In genomic region chr5:10859393-10860195, GRCh38 we compare ENCODE assay signal across 17 cellular contexts.
DNase-seq lines count a peak whose midpoint lies in the region; ATAC-seq, FAIRE-seq and TF ChIP-seq lines count a peak whose summit lies in the region.
"Had no signal": no experiment of that assay in that cellular context is flagged by ENCODE, and none has a peak within 500 bp of the region (broad histone marks: within the 10 kb centered on the region; RNA-seq: fewer than 3 reads in every experiment).

No MANE protein-coding gene starts in this region.

- intact Hi-C loops in HepG2 (cut with micrococcal nuclease; ENCODE audit: unreplicated experiment), result loop anchor here (1.0 to 10.0 kb wide), 6 partner anchors 37 to 323 kb away; no protein-coding TSS in a partner anchor

- no peak for TF ChIP-seq CTCF in HepG2 (CRISPR knock-in tag; IDR thresholded peaks at IDR 0.05)

- TF ChIP-seq RAD21 in HepG2 (CRISPR knock-in tag; IDR thresholded peaks at IDR 0.05), result no peak

- in situ Hi-C loops in HepG2 (cut with HindIII; ENCODE audit: extremely low pct_ligation_motif_present, low pct_unique_long_range_greater_than_20kb), result loop anchor here (5.0 kb wide), 1 partner anchor 167 kb away; no protein-coding TSS in a partner anchor

- peaks cover 72% of the 10 kb centered on the region for H3K4me1 ChIP-seq in HepG2 (ENCODE audit: insufficient read depth, low read length)
- H3K4me1 ChIP-seq: SJCRH30 had no signal

- H3K27ac ChIP-seq in HepG2 (ENCODE audit: extremely low read length, insufficient read depth, low read length), result peak overlapping the region; percentile 70
- H3K27ac ChIP-seq: BLaER1 treated with 17β-estradiol and CSF1 and Interleukin-3, amounts not matched to agents 10 nM and 100 nM; SJCRH30 had no signal

- DNase-seq in COLO829 (ENCODE audit: low spot score) (peak; percentile 84), NCI-H446 treated with DMSO at 0.1 percent for 48 hours (lab: John Stamatoyannopoulos, UW) (peak; percentile 69), ecto neural progenitor cell (ENCODE audit: low spot score) (peak; percentile 63), HepG2 (ENCODE audit: low spot score) (peak; percentile 83), NCI-H2171 (lab: John Stamatoyannopoulos, UW) (no peak), DMS153 (lab: John Stamatoyannopoulos, UW) (no peak), immature natural killer cell (no peak)
- DNase-seq in stimulated activated naive CD4-positive, alpha-beta T cell treated with Interleukin-2 at 50 U/mL for 16 hours (lab: John Stamatoyannopoulos, UW), result no peak
- DNase-seq: DMS79, GDM1, KBM-7, NCI-H1105, NCI-H1694 treated with DMSO at 0.1 percent for 48 hours, NCI-H774, SJCRH30 had no signal

- peaks cover 3 to 11% (median 5%) of the 10 kb centered on the region in 3 donors for H3K27me3 Mint-ChIP-seq in immature natural killer cell (ENCODE audit: low read depth in 3 of 3)

- peak; percentile 75 for ATAC-seq in HepG2

- 1% methylated on average over 15 of the region's 15 CpGs for WGBS in HepG2 (ENCODE audit: low lambda C conversion rate)

- peak overlapping the region; percentile 83 for H3K4me2 ChIP-seq in HepG2 (ENCODE audit: low read depth, low read length)

- no peaks in the 10 kb centered on the region for H4K20me1 ChIP-seq in HepG2 (ENCODE audit: insufficient read depth, low read length)
- H4K20me1 ChIP-seq: BLaER1 treated with 17β-estradiol and CSF1 and Interleukin-3, amounts not matched to agents 10 nM and 100 nM had no signal

- H3K9me3 Mint-ChIP-seq in immature natural killer cell, result no peaks in the 10 kb centered on the region

- H3K4me3 Mint-ChIP-seq in immature natural killer cell, result no peak overlapping the region

- H3K4me3 ChIP-seq in HepG2 (replicated peaks in 1 of 3; ENCODE audit: insufficient read depth in 1 of 3, low read depth in 2 of 3, low read length in 3 of 3), result peak overlapping the region; percentile 7 to 59 (median 27); a peak in 5 of 6 replicates
- H3K4me3 ChIP-seq: BLaER1 treated with 17β-estradiol and CSF1 and Interleukin-3, amounts not matched to agents 10 nM and 100 nM; SJCRH30 had no signal

- no peak overlapping the region for H2AFZ ChIP-seq in HepG2 (ENCODE audit: low read length)

- no peaks in the 10 kb centered on the region for H3K9me3 ChIP-seq in HepG2 (ENCODE audit: low read length)
- H3K9me3 ChIP-seq: BLaER1 treated with 17β-estradiol and CSF1 and Interleukin-3, amounts not matched to agents 10 nM and 100 nM; SJCRH30 had no signal

- TF ChIP-seq POLR2A in HepG2 (IDR thresholded peaks at IDR 0.05; ENCODE audit: insufficient read depth in 1 of 2, low read depth in 2 of 2, low read length in 2 of 2), result no peak

- no peaks in the 10 kb centered on the region for H3K36me3 Mint-ChIP-seq in immature natural killer cell

- CTCF ChIA-PET in HepG2 (lab: Yijun Ruan, JAX; ENCODE audit: low intra/inter-chr PET ratio, low total read pairs), result no interaction called here

- TSS peak; percentile 63 for BruUV-seq in HepG2 (replicated peaks; lab: Mats Ljungman, UMichigan)

- no peaks in the 10 kb centered on the region for H3K27me3 ChIP-seq in HepG2 (ENCODE audit: control insufficient read depth in 1 of 2, insufficient read depth in 2 of 2, low read length in 2 of 2)
- H3K27me3 ChIP-seq: BLaER1 treated with 17β-estradiol and CSF1 and Interleukin-3, amounts not matched to agents 10 nM and 100 nM; SJCRH30 had no signal

- H3K9ac ChIP-seq in HepG2 (ENCODE audit: insufficient read depth, low read depth, low read length), result peak overlapping the region; percentile 50
- H3K9ac ChIP-seq: BLaER1 treated with 17β-estradiol and CSF1 and Interleukin-3, amounts not matched to agents 10 nM and 100 nM had no signal

- no peaks in the 10 kb centered on the region for H3K36me3 ChIP-seq in HepG2 (replicated peaks in 1 of 2; ENCODE audit: control insufficient read depth in 1 of 2, insufficient read depth in 2 of 2, low read length in 2 of 2)
- H3K36me3 ChIP-seq: BLaER1 treated with 17β-estradiol and CSF1 and Interleukin-3, amounts not matched to agents 10 nM and 100 nM; SJCRH30 had no signal

- peak; percentile 39 for FAIRE-seq in HepG2 (lab: Jason Lieb, UNC)
- FAIRE-seq: H1 had no signal

- no peak overlapping the region for H3K27ac Mint-ChIP-seq in immature natural killer cell

- peak in 1 of 2 experiments; percentile 75; a peak in 2 of 4 replicates for TF ChIP-seq EP300 in HepG2 (IDR thresholded peaks at IDR 0.05; ENCODE audit: low read depth in 2 of 2, low read length in 2 of 2)
- TF ChIP-seq EP300 in HepG2 (CRISPR knock-in tag; IDR thresholded peaks at IDR 0.05; ENCODE audit: borderline replicate concordance), result no peak

- POLR2A ChIA-PET in HepG2 (lab: Yijun Ruan, JAX), result interaction anchor here (0.9 to 1.1 kb wide), 2 partner anchors 13 to 21 kb away, joined by 3 read pairs; no protein-coding TSS in a partner anchor

- H3K79me2 ChIP-seq in HepG2 (ENCODE audit: insufficient read depth, low read length), result no peaks in the 10 kb centered on the region

- peaks cover 6 to 11% of the 10 kb centered on the region in 2 donors for H3K4me1 Mint-ChIP-seq in immature natural killer cell

TF ChIP-seq in HepG2, 621 proteins besides CTCF, POLR2A, EP300 and RAD21 (continues in another document):
- TF ChIP-seq MED1 (CRISPR knock-in tag; IDR thresholded peaks at IDR 0.05), result peak; percentile 37; the same call in 1 of the 2 replicates
- TF ChIP-seq ASH2L (IDR thresholded peaks at IDR 0.05; ENCODE audit: insufficient read length, low read depth, low read length), result peak; percentile 32
- TF ChIP-seq PHF21A (CRISPR knock-in tag; IDR thresholded peaks at IDR 0.05), result peak; percentile 75
- TF ChIP-seq POLR2G (IDR thresholded peaks at IDR 0.05; ENCODE audit: low read depth, low read length), result peak; percentile 54
- 0 out of 2 replicates have a peak, but pooled peaks have one; percentile 21 for TF ChIP-seq ZFY (CRISPR knock-in tag; IDR thresholded peaks at IDR 0.05)
- TF ChIP-seq RXRA (CRISPR knock-in tag; IDR thresholded peaks at IDR 0.05), result peak; percentile 51; the same call in 1 of the 2 replicates
- TF ChIP-seq MAFK (conservative IDR thresholded peaks at IDR 0.05 in 1 of 2, IDR thresholded peaks at IDR 0.05 in 1 of 2; ENCODE audit: low read length in 2 of 2), result 0 out of 4 replicates have a peak, but pooled peaks of 1 of the 2 experiments have one; percentile 7
- TF ChIP-seq ZNF331 (CRISPR knock-in tag; IDR thresholded peaks at IDR 0.05), result 0 out of 2 replicates have a peak, but pooled peaks have one; percentile 37
- peak; percentile 68; the same call in 1 of the 2 replicates for TF ChIP-seq ZNF609 (CRISPR knock-in tag; IDR thresholded peaks at IDR 0.05; ENCODE audit: borderline replicate concordance)
- TF ChIP-seq WIZ (CRISPR knock-in tag; IDR thresholded peaks at IDR 0.05), result no peak
- TF ChIP-seq ZSCAN29 (CRISPR knock-in tag; conservative IDR thresholded peaks at IDR 0.05), result peak; percentile 96
- no peak for TF ChIP-seq FOXA1 (IDR thresholded peaks at IDR 0.05)
- TF ChIP-seq FOXA1 (CRISPR knock-in tag; IDR thresholded peaks at IDR 0.05), result peak; percentile 63
- 0 out of 2 replicates have a peak, but pooled peaks have one; percentile 33 for TF ChIP-seq HIC2 (CRISPR knock-in tag; IDR thresholded peaks at IDR 0.05; ENCODE audit: low read depth)
- peak; percentile 53 for TF ChIP-seq HNF4A (CRISPR knock-in tag; IDR thresholded peaks at IDR 0.05)
- no peak for TF ChIP-seq GLI4 (CRISPR knock-in tag; IDR thresholded peaks at IDR 0.05; ENCODE audit: borderline replicate concordance)
- TF ChIP-seq FOSL2 (CRISPR knock-in tag; IDR thresholded peaks at IDR 0.05), result 0 out of 2 replicates have a peak, but pooled peaks have one; percentile 16

Comparison
In these comparisons a context has a peak if more than half of its experiments do, and no peak if none do; other contexts are left out.
1. DNase-seq: peak in COLO829 (single experiment), NCI-H446 treated with DMSO at 0.1 percent for 48 hours (single experiment), ecto neural progenitor cell (single experiment) and HepG2 (single experiment); none in NCI-H2171 (single experiment), DMS153 (single experiment), immature natural killer cell (0 of 3) and stimulated activated naive CD4-positive, alpha-beta T cell treated with Interleukin-2 at 50 U/mL for 16 hours (single experiment).